8 cellular contexts compared by ENCODE assay signal in the genomic region with DNA sequence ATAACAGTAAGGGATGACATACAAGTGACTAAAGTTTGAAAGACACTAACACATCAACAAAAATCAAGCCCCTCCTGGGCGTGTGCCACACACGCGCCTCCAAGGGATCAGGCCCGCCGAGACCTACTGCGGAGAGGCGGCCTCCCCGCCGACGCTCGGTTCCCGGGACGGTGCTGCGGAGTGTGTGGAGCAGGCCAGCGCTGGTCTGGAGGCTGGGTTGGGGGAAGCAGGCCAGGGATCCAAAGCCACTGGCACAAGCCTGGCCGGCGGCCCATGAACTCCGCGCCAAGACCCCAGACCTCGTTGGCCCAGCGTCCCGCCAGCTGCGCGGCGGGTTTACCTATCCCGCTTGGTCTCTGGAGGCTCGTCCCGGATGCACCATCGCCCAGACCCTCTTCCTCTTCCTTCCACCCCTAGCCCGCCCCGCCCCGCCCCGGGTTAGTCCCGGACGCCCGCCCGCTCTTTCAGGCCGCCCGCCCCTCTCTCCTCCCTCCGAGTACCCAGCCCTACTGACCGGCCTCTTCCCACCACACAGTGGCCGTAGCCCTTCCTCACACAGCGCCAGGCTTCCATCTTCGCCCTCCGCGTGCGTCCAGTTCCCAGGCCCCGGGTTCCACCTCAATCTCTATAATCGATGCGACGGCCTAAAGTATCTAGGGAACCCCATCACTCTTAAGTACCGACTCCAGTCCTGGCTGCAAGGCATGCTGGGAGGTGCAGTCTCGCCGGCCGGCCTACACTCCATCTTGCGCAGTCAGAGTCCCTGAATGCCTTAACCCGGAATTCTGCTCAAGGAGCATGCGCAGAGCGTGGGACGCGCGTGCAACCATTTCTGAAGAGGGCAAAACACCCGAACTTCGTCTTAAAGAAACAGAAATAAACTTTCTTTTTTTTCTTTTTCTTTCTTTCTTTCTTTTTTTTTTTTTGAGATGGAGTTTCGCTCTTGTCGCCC. TPM values are rescaled to one million over a fixed set of nuclear protein-coding genes. Genes with fewer than 3 reads are reported as not detected.
DNase-seq lines count a peak whose midpoint lies in the region; FAIRE-seq and TF ChIP-seq lines count a peak whose summit lies in the region.

A gene with protein sequence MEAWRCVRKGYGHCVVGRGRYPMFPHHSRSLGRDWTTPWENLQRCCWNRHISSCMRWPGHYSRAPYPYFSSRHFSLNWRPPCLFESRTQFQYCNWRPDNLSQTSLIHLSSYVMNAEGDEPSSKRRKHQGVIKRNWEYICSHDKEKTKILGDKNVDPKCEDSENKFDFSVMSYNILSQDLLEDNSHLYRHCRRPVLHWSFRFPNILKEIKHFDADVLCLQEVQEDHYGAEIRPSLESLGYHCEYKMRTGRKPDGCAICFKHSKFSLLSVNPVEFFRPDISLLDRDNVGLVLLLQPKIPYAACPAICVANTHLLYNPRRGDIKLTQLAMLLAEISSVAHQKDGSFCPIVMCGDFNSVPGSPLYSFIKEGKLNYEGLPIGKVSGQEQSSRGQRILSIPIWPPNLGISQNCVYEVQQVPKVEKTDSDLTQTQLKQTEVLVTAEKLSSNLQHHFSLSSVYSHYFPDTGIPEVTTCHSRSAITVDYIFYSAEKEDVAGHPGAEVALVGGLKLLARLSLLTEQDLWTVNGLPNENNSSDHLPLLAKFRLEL (minus strand): TSS at position 769 of the 952 bp plus-strand sequence. CDS start 196 bp downstream, at position 573.

- H3K18ac ChIP-seq in neuronal stem cell (ENCODE audit: low read length) = peak within 1 kb of the TSS; percentile 97

- peak within 1 kb of the TSS; percentile 92 for H2BK5ac ChIP-seq in neuronal stem cell (ENCODE audit: low read length)

- peaks cover 8% of the 10 kb centered on the region for H3K36me3 Mint-ChIP-seq in activated naive CD4-positive, alpha-beta T cell treated with anti-CD3 and anti-CD28 coated beads for 36 hours (ENCODE audit: low read depth)

- FAIRE-seq in frontal cortex (lab: Jason Lieb, UNC) = no peak

- peak within 1 kb of the TSS; percentile 95 for H2AFZ ChIP-seq in neuronal stem cell (ENCODE audit: low read length)

- H3K14ac ChIP-seq in neuronal stem cell (ENCODE audit: low read length) = no peak within 1 kb of the TSS

- no peaks in the 10 kb centered on the region for H3K79me1 ChIP-seq in neuronal stem cell (ENCODE audit: low read depth, low read length)

- peak within 1 kb of the TSS; percentile 38 for H3K4me2 ChIP-seq in neuronal stem cell (ENCODE audit: insufficient read depth, low read length, poor library complexity, severe bottlenecking)

- peak within 1 kb of the TSS; percentile 19 for H4K8ac ChIP-seq in neuronal stem cell (ENCODE audit: low read depth, low read length)

- no peaks in the 10 kb centered on the region for H3K27me3 ChIP-seq in neuronal stem cell (ENCODE audit: control insufficient read depth in 3 of 3, insufficient read depth in 3 of 3, low read depth in 1 of 3, low read length in 3 of 3)

- H4K91ac ChIP-seq in neuronal stem cell (ENCODE audit: low read depth, low read length, poor library complexity) = no peak within 1 kb of the TSS

- H3K27ac Mint-ChIP-seq in activated naive CD4-positive, alpha-beta T cell treated with anti-CD3 and anti-CD28 coated beads for 36 hours = peak within 1 kb of the TSS; percentile 99

- H3K23ac ChIP-seq in neuronal stem cell (ENCODE audit: low read depth, low read length, poor library complexity) = peak within 1 kb of the TSS; percentile 87

- CTCF ChIA-PET in activated naive CD4-positive, alpha-beta T cell treated with anti-CD3 and anti-CD28 coated beads for 36 hours (lab: Charles Lee) = interaction anchor here (0.8 kb wide), 1 partner anchor 200 kb away, joined by 3 read pairs; no protein-coding TSS in a partner anchor

- H3K4ac ChIP-seq in neuronal stem cell (ENCODE audit: low read length) = no peak within 1 kb of the TSS

- no peaks in the 10 kb centered on the region for H3K27me3 Mint-ChIP-seq in activated naive CD4-positive, alpha-beta T cell treated with anti-CD3 and anti-CD28 coated beads for 36 hours (ENCODE audit: low read depth)

- H3K36me3 ChIP-seq in neuronal stem cell (replicated peaks in 1 of 2; ENCODE audit: control insufficient read depth in 2 of 2, insufficient read depth in 2 of 2, low read length in 2 of 2) = peaks cover 0 to 28% of the 10 kb centered on the region in 2 donors

- H3K4me3 Mint-ChIP-seq in activated naive CD4-positive, alpha-beta T cell treated with anti-CD3 and anti-CD28 coated beads for 36 hours = peak within 1 kb of the TSS; percentile 100

- H3K4me1 ChIP-seq in neuronal stem cell (ENCODE audit: control insufficient read depth in 2 of 2, insufficient read depth in 1 of 2, low read depth in 1 of 2, low read length in 2 of 2) = no peaks in the 10 kb centered on the region

- no peaks in the 10 kb centered on the region for H3K9me3 ChIP-seq in neuronal stem cell (replicated peaks in 1 of 2; ENCODE audit: control insufficient read depth in 2 of 2, insufficient read depth in 1 of 2, low read depth in 1 of 2, low read length in 2 of 2)

- H3K9me3 Mint-ChIP-seq in activated naive CD4-positive, alpha-beta T cell treated with anti-CD3 and anti-CD28 coated beads for 36 hours = no peaks in the 10 kb centered on the region

- H3K4me1 Mint-ChIP-seq in activated naive CD4-positive, alpha-beta T cell treated with anti-CD3 and anti-CD28 coated beads for 36 hours (ENCODE audit: low read depth) = peaks cover 27% of the 10 kb centered on the region

- no peak within 1 kb of the TSS for H2BK15ac ChIP-seq in neuronal stem cell (ENCODE audit: low read length)

- peak; percentile 96 for DNase-seq in GM03348 (ENCODE audit: low spot score)
- DNase-seq in HFF-Myc (ENCODE audit: extremely low read depth, low read depth) = peak; percentile 96
- DNase-seq in NAMALWA (ENCODE audit: low spot score) = peak; percentile 98
- peak; percentile 97 for DNase-seq in SK-N-DZ (ENCODE audit: low spot score)
- DNase-seq in activated naive CD4-positive, alpha-beta T cell treated with anti-CD3 and anti-CD28 coated beads for 36 hours = peak; percentile 97
- peak; percentile 79 to 84 for DNase-seq in frontal cortex (ENCODE audit: low spot score in 2 of 2)
- DNase-seq in neuronal stem cell (ENCODE audit: low spot score) = peak; percentile 91

- no peak for TF ChIP-seq CTCF in HFF-Myc (IDR thresholded peaks at IDR 0.05; ENCODE audit: low read depth, low read length, missing control alignments)
- TF ChIP-seq CTCF in subcutaneous adipose tissue (IDR thresholded peaks at IDR 0.05; ENCODE audit: low read depth) = no peak

- H3K9ac ChIP-seq in neuronal stem cell (ENCODE audit: low read depth, low read length, poor library complexity) = peak within 1 kb of the TSS; percentile 93

- H2BK12ac ChIP-seq in neuronal stem cell (ENCODE audit: low read length) = no peak within 1 kb of the TSS

- peak within 1 kb of the TSS; percentile 97 for H3K27ac ChIP-seq in neuronal stem cell (replicated peaks; ENCODE audit: low read length)

- intact Hi-C loops in activated naive CD4-positive, alpha-beta T cell treated with anti-CD3 and anti-CD28 coated beads for 36 hours (cut with micrococcal nuclease) = loop anchor here (1.0 to 5.0 kb wide), 7 partner anchors 12 to 1436 kb away; a partner anchor contains a TSS

- H2BK120ac ChIP-seq in neuronal stem cell (ENCODE audit: low read depth, low read length) = no peak within 1 kb of the TSS

- H2AK5ac ChIP-seq in neuronal stem cell (ENCODE audit: low read depth, low read length) = no peak within 1 kb of the TSS

- H3K4me3 ChIP-seq in HFF-Myc (replicated peaks; ENCODE audit: low read depth, low read length) (peak within 1 kb of the TSS; percentile 83), neuronal stem cell (ENCODE audit: low read length in 2 of 2) (peak within 1 kb of the TSS; percentile 77 to 99)

- WGBS in neuronal stem cell (ENCODE audit: extremely low coverage in 2 of 2, insufficient read length in 2 of 2, insufficient replicate concordance in 1 of 2), 2 donors = no CpG with 5 or more reads among the region's 66 CpGs

RNA-seq across cellular contexts. Expression of the gene that starts here (rescaled TPM):
- polyA plus RNA-seq in SK-N-DZ (2014; cell fraction: cytosol; rRNA removed) = 37.4 and 39.8 TPM in 2 replicates
- 49.1 and 67.7 TPM in 2 replicates for polyA plus RNA-seq in SK-N-DZ (2014; cell fraction: nucleus; rRNA removed)
- 10 to 100 TPM; 39.5 to 42.9 TPM for total RNA-seq in activated naive CD4-positive, alpha-beta T cell treated with anti-CD3 and anti-CD28 coated beads for 36 hours
- total RNA-seq in frontal cortex (79.1 TPM), subcutaneous adipose tissue (10 to 100 TPM; 53.3 to 66.5 (median 62.5) TPM)
- 22.9 TPM for polyA plus RNA-seq in neuronal stem cell (2013, experiment 1 of 2)
- polyA plus RNA-seq in neuronal stem cell (2013, experiment 2 of 2) = 25.3 TPM

Comparison
In these comparisons a context has a peak if more than half of its experiments do, and no peak if none do; other contexts are left out.
1. Peak in every context shown above with its lines: DNase-seq, H3K4me3 ChIP-seq and H3K27ac ChIP-seq.